Comparison of ENCODE assay signal across 9 cellular contexts in the genomic region with DNA sequence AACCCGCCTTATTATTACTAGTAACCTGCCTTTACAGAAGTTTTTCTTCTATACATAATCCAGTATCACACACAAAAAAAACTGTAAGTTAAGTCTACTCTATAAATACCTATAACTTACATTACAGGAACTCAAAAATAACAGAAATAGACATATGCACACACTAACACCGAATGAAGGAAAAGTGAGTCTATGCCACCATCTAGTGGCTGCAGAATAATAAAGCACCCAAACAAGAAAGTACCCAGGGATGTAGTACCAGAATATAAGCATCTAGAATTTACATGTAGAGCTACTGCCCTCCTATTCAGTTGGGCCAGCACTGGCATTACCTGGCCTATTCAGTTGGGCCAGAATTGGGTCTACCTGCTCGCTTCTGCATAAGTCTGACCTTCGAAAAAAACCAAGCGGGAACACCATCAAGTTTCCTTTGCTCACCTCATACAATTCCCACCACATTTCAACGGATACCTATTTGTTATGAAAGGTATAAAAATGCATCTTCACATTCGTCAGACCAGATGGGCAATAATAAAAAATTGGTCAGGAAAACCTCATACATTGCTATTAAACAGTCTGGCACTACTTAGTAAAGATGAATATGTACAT. TPM values are rescaled to one million over a fixed set of nuclear protein-coding genes. Genes with fewer than 3 reads are reported as not detected.
DNase-seq lines count a peak whose midpoint lies in the region; ATAC-seq, FAIRE-seq and TF ChIP-seq lines count a peak whose summit lies in the region.
"Had no signal": no experiment of that assay in that cellular context is flagged by ENCODE, and none has a peak within 500 bp of the region (broad histone marks: within the 10 kb centered on the region; RNA-seq: fewer than 3 reads in every experiment).

No MANE protein-coding gene starts in this region.

- H3K23ac ChIP-seq in H1 (ENCODE audit: insufficient read length): no peak overlapping the region

- H2BK20ac ChIP-seq in H1 (ENCODE audit: low read length): no peak overlapping the region

- H3K4me2 ChIP-seq in H1 (ENCODE audit: insufficient read depth in 1 of 2, low read depth in 2 of 2, low read length in 2 of 2): no peak overlapping the region

- H3K9me3 Mint-ChIP-seq in natural killer cell treated with Interleukin-12 subunit alpha and Interleukin-12 subunit beta and Interleukin-15 and Interleukin-18, amount 100 ng/mL, for 72 hours: no peaks in the 10 kb centered on the region
- no peaks in the 10 kb centered on the region for H3K9me3 Mint-ChIP-seq in activated T-cell treated with anti-CD3 and anti-CD28 coated beads, Interleukin-2, amount 50 U/mL, for 24 hours

- no peak overlapping the region for H2BK120ac ChIP-seq in H1 (replicated peaks; ENCODE audit: low read depth, low read length)

- in situ Hi-C loops in SK-MEL-5 (cut with HindIII; ENCODE audit: low pct_unique_long_range_greater_than_20kb, low sequenced_read_pairs): no loop called here

- H3K18ac ChIP-seq in H1 (ENCODE audit: extremely low read depth, low read length): no peak overlapping the region

- H2BK5ac ChIP-seq in H1 (ENCODE audit: low read depth, low read length): no peak overlapping the region

- no peak overlapping the region for H2AFZ ChIP-seq in H1 (ENCODE audit: low read length)

- no peaks in the 10 kb centered on the region for H3K27me3 Mint-ChIP-seq in natural killer cell treated with Interleukin-12 subunit alpha and Interleukin-12 subunit beta and Interleukin-15 and Interleukin-18, amount 100 ng/mL, for 72 hours
- no peaks in the 10 kb centered on the region for H3K27me3 Mint-ChIP-seq in activated T-cell treated with anti-CD3 and anti-CD28 coated beads, Interleukin-2, amount 50 U/mL, for 24 hours

- POLR2A ChIA-PET in H1 (lab: Charles Lee; ENCODE audit: partially characterized antibody): interaction anchor here (0.9 kb wide), 1 partner anchor 20 kb away, joined by 3 read pairs; the partner anchor contains the start of gene NIPSNAP3B

- H3K79me2 ChIP-seq in H1 (ENCODE audit: control insufficient read depth in 1 of 2, insufficient read depth in 2 of 2, low read length in 2 of 2): no peaks in the 10 kb centered on the region

- no peak overlapping the region for H3K4me3 Mint-ChIP-seq in natural killer cell treated with Interleukin-12 subunit alpha and Interleukin-12 subunit beta and Interleukin-15 and Interleukin-18, amount 100 ng/mL, for 72 hours
- H3K4me3 Mint-ChIP-seq in activated T-cell treated with anti-CD3 and anti-CD28 coated beads, Interleukin-2, amount 50 U/mL, for 24 hours: no peak overlapping the region

- no peak overlapping the region for H2AK5ac ChIP-seq in H1 (ENCODE audit: low read depth, low read length)

- H3K9me3 ChIP-seq in H1 (ENCODE audit: insufficient read depth in 2 of 2, low read depth in 1 of 2, low read length in 1 of 2): no peaks in the 10 kb centered on the region

- H3K4me1 Mint-ChIP-seq in natural killer cell treated with Interleukin-12 subunit alpha and Interleukin-12 subunit beta and Interleukin-15 and Interleukin-18, amount 100 ng/mL, for 72 hours (ENCODE audit: low read depth in 2 of 2): peaks cover 9 to 17% of the 10 kb centered on the region in 2 donors
- peaks cover 18% of the 10 kb centered on the region for H3K4me1 Mint-ChIP-seq in activated T-cell treated with anti-CD3 and anti-CD28 coated beads, Interleukin-2, amount 50 U/mL, for 24 hours (ENCODE audit: low read depth)

- TF ChIP-seq RAD21 in H1 (IDR thresholded peaks at IDR 0.05 in 1 of 2, conservative IDR thresholded peaks at IDR 0.05 in 1 of 2; ENCODE audit: low read depth in 2 of 2, low read length in 2 of 2): peak; percentile 86 to 87

- DNase-seq in CD1c-positive myeloid dendritic cell (ENCODE audit: extremely low spot score) (peak; percentile 80), NCI-H1092 treated with DMSO at 0.1 percent for 48 hours (lab: John Stamatoyannopoulos, UW) (peak; percentile 76), SK-MEL-5 (ENCODE audit: low read depth, low spot score) (peak; percentile 85), H1 (ENCODE audit: low read depth in 1 of 2, low spot score in 2 of 2) (no peak)
- DNase-seq in natural killer cell treated with Interleukin-12 subunit alpha and Interleukin-12 subunit beta and Interleukin-15 and Interleukin-18, amount 100 ng/mL, for 72 hours (ENCODE audit: low spot score): peak; percentile 61
- no peak for DNase-seq in activated T-cell treated with anti-CD3 and anti-CD28 coated beads, Interleukin-2, amount 50 U/mL, for 24 hours

- WGBS in H1 (ENCODE audit: extremely low coverage in 1 of 2, insufficient coverage in 1 of 2, insufficient read length in 1 of 2, insufficient replicate concordance in 2 of 2, low coverage in 1 of 2, low lambda C conversion rate in 2 of 2, missing lambda C conversion rate in 1 of 2), 2 experiments: 46% methylated on average over 7 of the region's 7 CpGs; no CpG with 5 or more reads in 1 of the 2 experiments

- no peaks in the 10 kb centered on the region for H3K36me3 Mint-ChIP-seq in natural killer cell treated with Interleukin-12 subunit alpha and Interleukin-12 subunit beta and Interleukin-15 and Interleukin-18, amount 100 ng/mL, for 72 hours
- peaks cover 9% of the 10 kb centered on the region for H3K36me3 Mint-ChIP-seq in activated T-cell treated with anti-CD3 and anti-CD28 coated beads, Interleukin-2, amount 50 U/mL, for 24 hours (ENCODE audit: low read depth)

- no peaks in the 10 kb centered on the region; a peak in 4 of 7 replicates for H3K4me1 ChIP-seq in H1 (replicated peaks in 1 of 4; ENCODE audit: control insufficient read depth in 3 of 4, insufficient read depth in 4 of 4, low read length in 3 of 4)

- TF ChIP-seq CTCF in H1 (IDR thresholded peaks at IDR 0.05; ENCODE audit: control extremely low read depth in 1 of 3, insufficient read depth in 1 of 3, low read depth in 1 of 3, low read length in 3 of 3): peak in 2 of 3 experiments; percentile 60 to 67; a peak in 3 of 4 replicates

- no peak for TF ChIP-seq POLR2A in GM18505 (IDR thresholded peaks at IDR 0.05; ENCODE audit: borderline replicate concordance, extremely low read depth, insufficient read depth, insufficient read length)
- no peak for TF ChIP-seq POLR2A in H1 (IDR thresholded peaks at IDR 0.05; ENCODE audit: control extremely low read depth in 1 of 2, low read depth in 2 of 2, low read length in 2 of 2)

- H4K5ac ChIP-seq in H1 (ENCODE audit: insufficient read length, low read depth, low read length): no peak overlapping the region

- H2BK12ac ChIP-seq in H1 (ENCODE audit: low read depth, low read length): no peak overlapping the region

- no peak for TF ChIP-seq EP300 in H1 (IDR thresholded peaks at IDR 0.05; ENCODE audit: borderline replicate concordance in 1 of 2, low read depth in 2 of 2, low read length in 2 of 2)

- H3K4me3 ChIP-seq in H1 (ENCODE audit: extremely low read depth in 1 of 4, insufficient read depth in 2 of 4, low read depth in 3 of 4, low read length in 4 of 4): no peak overlapping the region

- H3K36me3 ChIP-seq in H1 (ENCODE audit: control insufficient read depth in 2 of 4, insufficient read depth in 4 of 4, low read length in 3 of 4): no peaks in the 10 kb centered on the region

- H2BK15ac ChIP-seq in H1 (ENCODE audit: low read length): no peak overlapping the region

- no peaks in the 10 kb centered on the region for H4K20me1 ChIP-seq in H1 (replicated peaks in 1 of 2; ENCODE audit: control insufficient read depth in 1 of 2, insufficient read depth in 2 of 2, low read length in 2 of 2)

- no peaks in the 10 kb centered on the region for H3K79me1 ChIP-seq in H1 (ENCODE audit: low read depth, low read length)

- CTCF ChIA-PET in H1 (lab: Charles Lee; ENCODE audit: partially characterized antibody): interaction anchor here (0.7 to 1.5 kb wide), 6 partner anchors 63 to 973 kb away, joined by 3 to 6 read pairs (median 3); no protein-coding TSS in a partner anchor

- H4K91ac ChIP-seq in H1 (replicated peaks; ENCODE audit: insufficient read length, low read length): no peak overlapping the region

- no peak overlapping the region for H3K4ac ChIP-seq in H1 (replicated peaks; ENCODE audit: insufficient read length, low read depth, low read length)

- peak; percentile 87 for FAIRE-seq in H1 (lab: Jason Lieb, UNC)

- H3K14ac ChIP-seq in H1 (ENCODE audit: insufficient read length): no peak overlapping the region

- H3K27ac Mint-ChIP-seq in natural killer cell treated with Interleukin-12 subunit alpha and Interleukin-12 subunit beta and Interleukin-15 and Interleukin-18, amount 100 ng/mL, for 72 hours: no peak overlapping the region
- no peak overlapping the region for H3K27ac Mint-ChIP-seq in activated T-cell treated with anti-CD3 and anti-CD28 coated beads, Interleukin-2, amount 50 U/mL, for 24 hours

- no peak overlapping the region for H3K56ac ChIP-seq in H1 (replicated peaks; ENCODE audit: insufficient read length, low read depth, low read length)

- no peak overlapping the region for H3K9ac ChIP-seq in H1 (replicated peaks in 1 of 4; ENCODE audit: extremely low read depth in 1 of 4, low read depth in 3 of 4, low read length in 3 of 4)

- H3K27me3 ChIP-seq in H1 (replicated peaks in 1 of 4; ENCODE audit: control insufficient read depth in 3 of 4, extremely low read depth in 1 of 4, insufficient read depth in 3 of 4, low read length in 3 of 4): no peaks in the 10 kb centered on the region

- peak; percentile 32 for ATAC-seq in GM18505 (IDR thresholded peaks at IDR 0.05; ENCODE audit: unreplicated experiment)
- ATAC-seq in HG02798 (IDR thresholded peaks at IDR 0.05; ENCODE audit: poor library complexity, unreplicated experiment): peak; percentile 43
- ATAC-seq in natural killer cell treated with Interleukin-12 subunit alpha and Interleukin-12 subunit beta and Interleukin-15 and Interleukin-18, amount 100 ng/mL, for 72 hours: no peak

- H3K27ac ChIP-seq in H1 (ENCODE audit: low read depth, low read length): no peak overlapping the region

- H4K8ac ChIP-seq in H1 (ENCODE audit: extremely low read depth, insufficient read depth, low read length): no peak overlapping the region

- H3K23me2 ChIP-seq in H1 (ENCODE audit: low read depth, low read length): peaks cover 7% of the 10 kb centered on the region; the same call in 1 of the 2 replicates

RNA-seq across cellular contexts. Expression of gene NIPSNAP3A, which starts 4.0 kb away (rescaled TPM):
- total RNA-seq in SK-MEL-5 (2014; rRNA removed; shearing (Covaris generic)): 16.0 and 17.9 TPM in 2 replicates
- polyA plus RNA-seq in SK-MEL-5 (2015; cell fraction: cytosol; rRNA removed): 7.8 and 10.7 TPM in 2 replicates
- polyA plus RNA-seq in SK-MEL-5 (2015; cell fraction: nucleus; rRNA removed): 38.8 and 44.2 TPM in 2 replicates
- 6.9 and 9.3 TPM in 2 replicates for total RNA-seq in H1 (2021; fragmentation: NEBNext Ultra II Directional; extraction: Animal tissue kit (Norgen Biotek cat#: 25700))
- 4.3 and 9.4 TPM in 2 replicates for polyA plus RNA-seq in H1 (2011; rRNA removed)
- polyA plus RNA-seq in H1 (2011; cell fraction: cytosol; rRNA removed): 8.4 TPM
- 3.1 TPM for polyA plus RNA-seq in H1 (2011; cell fraction: nucleus; rRNA removed)
- 6.6 to 6.7 TPM (median 6.7 TPM) in 4 replicates for polyA plus RNA-seq in H1 (2012, experiment 1 of 2)
- polyA plus RNA-seq in H1 (2012, experiment 2 of 2): 3.5 TPM
- polyA plus RNA-seq in H1 (2013, experiment 1 of 2): 5.0 TPM
- polyA plus RNA-seq in H1 (2013, experiment 2 of 2): 3.9 TPM
- polyA minus RNA-seq in H1 (2011; rRNA and poly(A)+ RNA removed): 2.4 and 4.0 TPM in 2 replicates
- polyA minus RNA-seq in H1 (2011; cell fraction: cytosol; rRNA and poly(A)+ RNA removed): 3.7 TPM
- 3.2 TPM for polyA minus RNA-seq in H1 (2011; cell fraction: nucleus; rRNA and poly(A)+ RNA removed)
- total RNA-seq in natural killer cell treated with Interleukin-12 subunit alpha and Interleukin-12 subunit beta and Interleukin-15 and Interleukin-18, amount 100 ng/mL, for 72 hours: 1 to 10 TPM; 5.6 to 7.7 TPM

RNA-seq across cellular contexts. Expression of gene NIPSNAP3B, which starts 20.4 kb away (rescaled TPM):
- total RNA-seq in SK-MEL-5 (2014; rRNA removed; shearing (Covaris generic)): 0.69 and 1.3 TPM in 2 replicates
- 0.61 and 0.76 TPM in 2 replicates for polyA plus RNA-seq in SK-MEL-5 (2015; cell fraction: cytosol; rRNA removed)
- 6.2 and 14.8 TPM in 2 replicates for polyA plus RNA-seq in SK-MEL-5 (2015; cell fraction: nucleus; rRNA removed)
- 0.29 and 0.34 TPM in 2 replicates for total RNA-seq in H1 (2021; fragmentation: NEBNext Ultra II Directional; extraction: Animal tissue kit (Norgen Biotek cat#: 25700))
- 0.14 and 0.20 TPM in 2 replicates for polyA plus RNA-seq in H1 (2011; rRNA removed)
- polyA plus RNA-seq in H1 (2011; cell fraction: cytosol; rRNA removed): 0.21 TPM
- polyA plus RNA-seq in H1 (2011; cell fraction: nucleus; rRNA removed): 0.14 TPM
- 0.39 to 0.43 TPM (median 0.42 TPM) in 3 of 4 replicates, not detected in the other for polyA plus RNA-seq in H1 (2012, experiment 1 of 2)
- polyA plus RNA-seq in H1 (2012, experiment 2 of 2): not detected
- polyA plus RNA-seq in H1 (2013, experiment 1 of 2): 0.32 TPM
- 0.29 TPM for polyA plus RNA-seq in H1 (2013, experiment 2 of 2)
- 0.09 and 0.68 TPM in 2 replicates for polyA minus RNA-seq in H1 (2011; rRNA and poly(A)+ RNA removed)
- not detected for polyA minus RNA-seq in H1 (2011; cell fraction: cytosol; rRNA and poly(A)+ RNA removed)
- polyA minus RNA-seq in H1 (2011; cell fraction: nucleus; rRNA and poly(A)+ RNA removed): not detected
- total RNA-seq in natural killer cell treated with Interleukin-12 subunit alpha and Interleukin-12 subunit beta and Interleukin-15 and Interleukin-18, amount 100 ng/mL, for 72 hours: not detected

RNA-seq across cellular contexts. Expression of gene OR13D1, which starts 49.2 kb away (rescaled TPM):
- total RNA-seq in SK-MEL-5 (2014; rRNA removed; shearing (Covaris generic)): not detected in 2 replicates
- not detected in 2 replicates for polyA plus RNA-seq in SK-MEL-5 (2015; cell fraction: cytosol; rRNA removed)
- not detected in 2 replicates for polyA plus RNA-seq in SK-MEL-5 (2015; cell fraction: nucleus; rRNA removed)
- not detected in 2 replicates for total RNA-seq in H1 (2021; fragmentation: NEBNext Ultra II Directional; extraction: Animal tissue kit (Norgen Biotek cat#: 25700))
- polyA plus RNA-seq in H1 (2011; rRNA removed): not detected in 2 replicates
- polyA plus RNA-seq in H1 (2011; cell fraction: cytosol; rRNA removed): not detected
- polyA plus RNA-seq in H1 (2011; cell fraction: nucleus; rRNA removed): not detected
- polyA plus RNA-seq in H1 (2012, experiment 1 of 2): not detected in 4 replicates
- polyA plus RNA-seq in H1 (2012, experiment 2 of 2): not detected
- polyA plus RNA-seq in H1 (2013, experiment 1 of 2): not detected
- not detected for polyA plus RNA-seq in H1 (2013, experiment 2 of 2)
- not detected in 2 replicates for polyA minus RNA-seq in H1 (2011; rRNA and poly(A)+ RNA removed)
- polyA minus RNA-seq in H1 (2011; cell fraction: cytosol; rRNA and poly(A)+ RNA removed): not detected
- polyA minus RNA-seq in H1 (2011; cell fraction: nucleus; rRNA and poly(A)+ RNA removed): not detected
- total RNA-seq in natural killer cell treated with Interleukin-12 subunit alpha and Interleukin-12 subunit beta and Interleukin-15 and Interleukin-18, amount 100 ng/mL, for 72 hours: not detected
- total RNA-seq: T-helper 2 cell treated with Interferon-gamma antibody and Interleukin-4, amounts not matched to agents 100 ng/mL and 5 ng/mL, for 36 hours had no signal

Comparison
In these comparisons a context has a peak if more than half of its experiments do, and no peak if none do; other contexts are left out.
1. DNase-seq: peak in CD1c-positive myeloid dendritic cell (single experiment), NCI-H1092 treated with DMSO at 0.1 percent for 48 hours (single experiment), SK-MEL-5 (single experiment) and natural killer cell treated with Interleukin-12 subunit alpha and Interleukin-12 subunit beta and Interleukin-15 and Interleukin-18, amount 100 ng/mL, for 72 hours (single experiment); none in H1 (0 of 2) and activated T-cell treated with anti-CD3 and anti-CD28 coated beads, Interleukin-2, amount 50 U/mL, for 24 hours (single experiment).
2. ATAC-seq: peak in GM18505 (single experiment) and HG02798 (single experiment); none in natural killer cell treated with Interleukin-12 subunit alpha and Interleukin-12 subunit beta and Interleukin-15 and Interleukin-18, amount 100 ng/mL, for 72 hours (0 of 2).